Comparison of ENCODE assay signal across 30 cellular contexts in the genomic region with DNA sequence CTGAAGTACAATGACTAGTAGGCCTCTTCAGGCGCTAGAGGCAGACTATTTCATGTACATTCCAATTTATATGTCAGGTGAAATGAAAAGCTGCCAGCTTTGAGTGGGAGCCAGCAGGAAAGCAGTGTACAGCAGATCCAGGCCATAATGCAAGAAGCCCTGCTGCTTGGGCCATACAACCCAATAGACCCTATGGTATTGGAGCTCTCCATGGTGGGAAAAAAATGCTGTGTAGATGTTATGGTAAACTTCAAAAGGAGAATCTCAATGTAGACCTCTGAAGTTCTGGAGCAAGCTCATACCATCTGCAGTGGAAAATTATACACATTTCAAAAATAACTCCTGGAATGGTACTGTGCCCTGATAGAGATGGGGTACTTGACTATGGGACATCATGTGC.
"Had no signal": no experiment of that assay in that cellular context is flagged by ENCODE, and none has a peak within 500 bp of the region (broad histone marks: within the 10 kb centered on the region; RNA-seq: fewer than 3 reads in every experiment).

No MANE protein-coding gene starts in this region.

- H3K4me3 Mint-ChIP-seq: naive thymus-derived CD8-positive, alpha-beta T cell; nephron; neural progenitor cell; stimulated activated memory B cell treated with anti-CD40 and anti-IgM and Interleukin-4, amounts not matched to agents 10 μg/mL and 1 μg/mL and 100 μg/mL, for 72 hours; stimulated activated naive CD8-positive, alpha-beta T cell treated with anti-CD3 and anti-CD28 coated beads, Interleukin-15, amount 100 ng/mL, for 72 hours; type B pancreatic cell had no signal

- H3K4me1 Mint-ChIP-seq: naive thymus-derived CD8-positive, alpha-beta T cell; stimulated activated memory B cell treated with anti-CD40 and anti-IgM and Interleukin-4, amounts not matched to agents 10 μg/mL and 1 μg/mL and 100 μg/mL, for 72 hours; stimulated activated naive CD8-positive, alpha-beta T cell treated with anti-CD3 and anti-CD28 coated beads, Interleukin-15, amount 100 ng/mL, for 72 hours had no signal

- H3K4me1 ChIP-seq: neural progenitor cell, parathyroid adenoma, psoas muscle, right lobe of liver, sigmoid colon, spleen, suprapubic skin, tibial artery, transverse colon, upper lobe of right lung had no signal

- H3K36me3 ChIP-seq: neural progenitor cell, ovary, right lobe of liver, sigmoid colon, spleen, suprapubic skin, tibial artery, transverse colon, upper lobe of right lung, uterus had no signal

- H3K27ac ChIP-seq: neural progenitor cell, ovary, parathyroid adenoma, psoas muscle, right lobe of liver, sigmoid colon, spleen, suprapubic skin, testis, tibial artery, transverse colon, upper lobe of right lung, uterus had no signal

- FAIRE-seq: small intestine had no signal

- H3K4me2 ChIP-seq: neural progenitor cell had no signal

- H3K27me3 ChIP-seq: neural progenitor cell, ovary, right lobe of liver, sigmoid colon, suprapubic skin, testis, transverse colon, upper lobe of right lung, uterus had no signal

- H3K79me2 ChIP-seq: parathyroid adenoma had no signal

- H3K9me3 Mint-ChIP-seq: nephron; neural progenitor cell; stimulated activated memory B cell treated with anti-CD40 and anti-IgM and Interleukin-4, amounts not matched to agents 10 μg/mL and 1 μg/mL and 100 μg/mL, for 72 hours; stimulated activated naive CD8-positive, alpha-beta T cell treated with anti-CD3 and anti-CD28 coated beads, Interleukin-15, amount 100 ng/mL, for 72 hours had no signal

- H3K9ac ChIP-seq: neural progenitor cell, parathyroid adenoma had no signal

- H3K4me3 ChIP-seq: neural progenitor cell, ovary, psoas muscle, right lobe of liver, sigmoid colon, spleen, suprapubic skin, testis, tibial artery, transverse colon, upper lobe of right lung, uterus had no signal

- H2AFZ ChIP-seq: neural progenitor cell, parathyroid adenoma had no signal

- DNase-seq: naive thymus-derived CD8-positive, alpha-beta T cell; occipital lobe; ovary; psoas muscle; right cardiac atrium; right lobe of liver; sigmoid colon; small intestine; spleen; stimulated activated CD4-positive, alpha-beta T cell treated with anti-CD3 and anti-CD28 coated beads, Interleukin-12 subunit alpha, Interleukin-12 subunit beta, amount 100 ng/mL, for 4 hours; stimulated activated CD4-positive, alpha-beta T cell treated with anti-CD3 and anti-CD28 coated beads, Interleukin-1b, Interleukin-23, amount 100 ng/mL, for 48 hours; stimulated activated CD4-positive, alpha-beta T cell treated with anti-CD3 and anti-CD28 coated beads, Interleukin-4, amount 100 ng/mL, for 1 hour; stimulated activated CD4-positive, alpha-beta T cell treated with anti-CD3 and anti-CD28 coated beads, Interleukin-4, amount 100 ng/mL, for 4 hours; stimulated activated CD8-positive, alpha-beta memory T cell treated with anti-CD3 and anti-CD28 coated beads, Interleukin-4, amount 100 ng/mL, for 48 hours; stimulated activated naive CD4-positive, alpha-beta T cell; stimulated activated naive CD8-positive, alpha-beta T cell treated with anti-CD3 and anti-CD28 coated beads, Interleukin-15, amount 100 ng/mL, for 72 hours; stimulated activated naive CD8-positive, alpha-beta T cell treated with anti-CD3 and anti-CD28 coated beads, Interleukin-15, Interleukin-2, amounts not matched to agents 100 U/mL and 50 U/mL, for 24 hours; substantia nigra; testis; tibial artery; transverse colon; upper lobe of right lung; uterus had no signal

- H3K27ac Mint-ChIP-seq: naive thymus-derived CD8-positive, alpha-beta T cell; nephron; neural progenitor cell; progenitor cell of endocrine pancreas; stimulated activated memory B cell treated with anti-CD40 and anti-IgM and Interleukin-4, amounts not matched to agents 10 μg/mL and 1 μg/mL and 100 μg/mL, for 72 hours; stimulated activated naive CD8-positive, alpha-beta T cell treated with anti-CD3 and anti-CD28 coated beads, Interleukin-15, amount 100 ng/mL, for 72 hours; type B pancreatic cell had no signal

- ATAC-seq: naive thymus-derived CD8-positive, alpha-beta T cell; psoas muscle; right cardiac atrium; right lobe of liver; stimulated activated memory B cell treated with anti-CD40 and anti-IgM and Interleukin-4, amounts not matched to agents 10 μg/mL and 1 μg/mL and 100 μg/mL, for 72 hours; stimulated activated naive CD8-positive, alpha-beta T cell treated with anti-CD3 and anti-CD28 coated beads, Interleukin-15, amount 100 ng/mL, for 72 hours; stimulated activated naive CD8-positive, alpha-beta T cell treated with anti-CD3 and anti-CD28 coated beads, Interleukin-15, Interleukin-2, amounts not matched to agents 100 U/mL and 50 U/mL, for 24 hours; upper lobe of right lung had no signal

- H3K36me3 Mint-ChIP-seq: naive thymus-derived CD8-positive, alpha-beta T cell; neural progenitor cell; stimulated activated memory B cell treated with anti-CD40 and anti-IgM and Interleukin-4, amounts not matched to agents 10 μg/mL and 1 μg/mL and 100 μg/mL, for 72 hours; type B pancreatic cell had no signal

- H3K9me3 ChIP-seq: ovary, psoas muscle, right lobe of liver, sigmoid colon, spleen, suprapubic skin, testis, tibial artery, transverse colon, upper lobe of right lung had no signal
